Comparison of ENCODE assay signal across 8 cellular contexts in the genomic region with DNA sequence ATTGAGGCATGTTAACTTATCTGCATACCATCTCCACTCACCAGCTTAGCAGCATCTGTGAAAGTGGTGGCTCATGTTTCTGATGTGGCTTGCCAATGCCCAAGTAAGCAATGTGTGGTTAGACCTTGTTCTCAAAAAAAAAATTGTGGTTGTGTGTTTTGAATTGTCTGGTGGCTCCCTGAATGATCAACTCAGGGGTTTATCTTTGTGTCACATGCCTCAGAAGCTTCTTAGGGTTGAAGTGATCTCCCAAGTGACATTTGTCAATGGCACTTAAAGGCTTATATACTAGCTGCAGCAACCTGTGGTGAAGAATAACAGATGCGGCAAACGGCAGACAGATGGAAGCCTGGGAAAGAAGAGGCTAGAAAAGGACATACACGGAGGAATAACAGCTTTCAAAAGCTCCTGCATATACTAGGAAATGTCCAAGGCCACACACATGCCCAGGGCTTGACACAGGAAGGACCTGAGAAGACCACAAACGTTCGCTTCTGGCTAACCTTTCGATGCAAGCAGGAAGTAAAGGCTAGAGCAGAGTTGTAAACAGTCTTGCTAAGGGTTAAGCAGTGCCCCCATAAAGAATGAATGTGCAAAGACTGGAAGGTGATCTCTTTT. TPM values are rescaled to one million over a fixed set of nuclear protein-coding genes. Genes with fewer than 3 reads are reported as not detected.
DNase-seq lines count a peak whose midpoint lies in the region; ATAC-seq and TF ChIP-seq lines count a peak whose summit lies in the region.

No MANE protein-coding gene starts in this region.

- intact Hi-C loops in MCF 10A (cut with micrococcal nuclease) (no loop called here), head of caudate nucleus (cut with DNase I) (no loop called here)

- H3K27ac Mint-ChIP-seq in T-helper 17 cell (no peak overlapping the region), MCF 10A (ENCODE audit: low read depth, unreplicated experiment) (no peak overlapping the region)
- H3K27ac Mint-ChIP-seq in stimulated activated naive CD8-positive, alpha-beta T cell treated with anti-CD3 and anti-CD28 coated beads, Interleukin-15, amount 100 ng/mL, for 72 hours = peak overlapping the region in 1 of 2 donors; percentile 94

- peaks cover 7 to 10% of the 10 kb centered on the region in 2 donors for H3K9me3 Mint-ChIP-seq in stimulated activated naive CD8-positive, alpha-beta T cell treated with anti-CD3 and anti-CD28 coated beads, Interleukin-15, amount 100 ng/mL, for 72 hours
- H3K9me3 Mint-ChIP-seq in MCF 10A (ENCODE audit: unreplicated experiment) = peaks cover 14% of the 10 kb centered on the region

- H3K9me3 ChIP-seq in T-helper 17 cell (ENCODE audit: control insufficient read depth, low read length, poor library complexity, severe bottlenecking) = no peaks in the 10 kb centered on the region

- peaks cover 36% of the 10 kb centered on the region for H3K4me1 Mint-ChIP-seq in T-helper 17 cell
- peaks cover 37% of the 10 kb centered on the region for H3K4me1 Mint-ChIP-seq in stimulated activated naive CD8-positive, alpha-beta T cell treated with anti-CD3 and anti-CD28 coated beads, Interleukin-15, amount 100 ng/mL, for 72 hours
- no peaks in the 10 kb centered on the region for H3K4me1 Mint-ChIP-seq in MCF 10A (ENCODE audit: insufficient read depth, unreplicated experiment)

- POLR2A ChIA-PET in MCF 10A (lab: Yijun Ruan, JAX) = interaction anchor here (0.6 kb wide), 1 partner anchor 71 kb away, joined by 3 read pairs; no protein-coding TSS in a partner anchor

- CTCF ChIA-PET in MCF 10A (lab: Yijun Ruan, JAX) = interaction anchor here (0.9 to 2.2 kb wide), 4 partner anchors 8 to 627 kb away, joined by 4 to 13 read pairs (median 6); no protein-coding TSS in a partner anchor

- peak overlapping the region; percentile 64 for H3K4me3 Mint-ChIP-seq in T-helper 17 cell
- H3K4me3 Mint-ChIP-seq in stimulated activated naive CD8-positive, alpha-beta T cell treated with anti-CD3 and anti-CD28 coated beads, Interleukin-15, amount 100 ng/mL, for 72 hours = peak overlapping the region; percentile 69 to 70
- H3K4me3 Mint-ChIP-seq in MCF 10A (ENCODE audit: unreplicated experiment) = no peak overlapping the region

- peak; percentile 67 for DNase-seq in AG10803 (ENCODE audit: low read depth)
- peak in 2 of 3 donors; percentile 24 for DNase-seq in T-helper 17 cell
- peak; percentile 22 for DNase-seq in dermis blood vessel endothelial cell
- DNase-seq in stimulated activated naive CD8-positive, alpha-beta T cell treated with anti-CD3 and anti-CD28 coated beads, Interleukin-15, amount 100 ng/mL, for 72 hours = peak; percentile 65 to 83
- no peak for DNase-seq in MCF 10A (ENCODE audit: unreplicated experiment)
- no peak for DNase-seq in head of caudate nucleus

- peaks cover 42% of the 10 kb centered on the region for H3K27me3 Mint-ChIP-seq in T-helper 17 cell
- H3K27me3 Mint-ChIP-seq in stimulated activated naive CD8-positive, alpha-beta T cell treated with anti-CD3 and anti-CD28 coated beads, Interleukin-15, amount 100 ng/mL, for 72 hours = peaks cover 82% of the 10 kb centered on the region
- H3K27me3 Mint-ChIP-seq in MCF 10A (ENCODE audit: insufficient read depth, unreplicated experiment) = no peaks in the 10 kb centered on the region

- no TSS peak for BruUV-seq in MCF 10A (replicated peaks; lab: Mats Ljungman, UMichigan)

- H3K36me3 Mint-ChIP-seq in T-helper 17 cell (ENCODE audit: low read depth) (peaks cover 3% of the 10 kb centered on the region), MCF 10A (ENCODE audit: insufficient read depth, unreplicated experiment) (no peaks in the 10 kb centered on the region)

- peak; percentile 93 for ATAC-seq in GM19324 (IDR thresholded peaks at IDR 0.05; ENCODE audit: low FRiP score, unreplicated experiment)
- ATAC-seq in HG03354 (IDR thresholded peaks at IDR 0.05; ENCODE audit: poor library complexity, severe bottlenecking, unreplicated experiment) = peak; percentile 98
- peak; percentile 97 for ATAC-seq in T-helper 17 cell
- ATAC-seq in stimulated activated naive CD8-positive, alpha-beta T cell treated with anti-CD3 and anti-CD28 coated beads, Interleukin-15, amount 100 ng/mL, for 72 hours = peak; percentile 97

- no peak overlapping the region for H3K4me3 ChIP-seq in AG10803 (ENCODE audit: low read length)

- TF ChIP-seq CTCF in AG10803 (conservative IDR thresholded peaks at IDR 0.05; ENCODE audit: low read length) (no peak), MCF 10A (IDR thresholded peaks at IDR 0.05; ENCODE audit: unreplicated experiment) (no peak)

RNA-seq across cellular contexts. Expression of gene FSD1L, which starts 42.2 kb away (rescaled TPM):
- total RNA-seq in T-helper 17 cell (1 to 10 TPM; 3.2 TPM), dermis blood vessel endothelial cell (3.1 and 4.4 TPM in 2 replicates), MCF 10A (2022) (6.8 and 7.2 TPM in 2 replicates)

Comparison
In these comparisons a context has a peak if more than half of its experiments do, and no peak if none do; other contexts are left out.
1. DNase-seq: peak in AG10803 (single experiment), T-helper 17 cell (2 of 3), dermis blood vessel endothelial cell (single experiment) and stimulated activated naive CD8-positive, alpha-beta T cell treated with anti-CD3 and anti-CD28 coated beads, Interleukin-15, amount 100 ng/mL, for 72 hours (2 of 2); none in MCF 10A (single experiment) and head of caudate nucleus (0 of 42).
2. Peak in every context shown above with its lines, with median percentiles within 50 percentile points of each other: ATAC-seq.